ENCODE assay signal across 8 cellular contexts in genomic region chr5:176536902-176537607, GRCh38. TPM values are rescaled to one million over a fixed set of nuclear protein-coding genes. Genes with fewer than 3 reads are reported as not detected.
DNase-seq lines count a peak whose midpoint lies in the region; ATAC-seq lines count a peak whose summit lies in the region.

Gene RNF44, minus strand, starts transcription at chr5:176537402. Its CDS starts 4,930 bp downstream, at chr5:176532472.

- DNase-seq in COLO668 (lab: John Stamatoyannopoulos, UW; ENCODE audit: unreplicated experiment) (peak; percentile 94), HT-29 (ENCODE audit: low spot score) (peak; percentile 97), lung microvascular endothelial cell (ENCODE audit: low read depth in 2 of 2) (peak; percentile 98 to 99)
- DNase-seq in NK-92 treated with Interleukin-12 subunit alpha and Interleukin-12 subunit beta, amount 100 ng/mL, for 24 hours (lab: John Stamatoyannopoulos, UW), result peak; percentile 98
- peak; percentile 99 for DNase-seq in activated CD8-positive, alpha-beta memory T cell treated with anti-CD3 and anti-CD28 coated beads for 24 hours
- peak; percentile 98 for DNase-seq in effector CD4-positive, alpha-beta T cell
- DNase-seq in stimulated activated CD4-positive, alpha-beta T cell treated with anti-CD3 and anti-CD28 coated beads, TNF-alpha, amount 100 ng/mL, for 4 hours (ENCODE audit: low read depth in 3 of 3), result peak; percentile 93 to 97 (median 95)

- ATAC-seq in GM21360 (IDR thresholded peaks at IDR 0.05; ENCODE audit: unreplicated experiment), result peak; percentile 52

RNA-seq across cellular contexts. Expression of gene RNF44, which starts in this region (rescaled TPM):
- total RNA-seq in HT-29 (2014; rRNA removed; shearing (Covaris generic)), result 42.3 and 55.0 TPM in 2 replicates
- total RNA-seq in lung microvascular endothelial cell, result 2.4 and 5.6 TPM in 2 replicates

Comparison
In these comparisons a context has a peak if more than half of its experiments do, and no peak if none do; other contexts are left out.
1. Peak in every context shown above with its lines: DNase-seq and ATAC-seq.